1 cellular context compared by ENCODE assay signal in the genomic region with DNA sequence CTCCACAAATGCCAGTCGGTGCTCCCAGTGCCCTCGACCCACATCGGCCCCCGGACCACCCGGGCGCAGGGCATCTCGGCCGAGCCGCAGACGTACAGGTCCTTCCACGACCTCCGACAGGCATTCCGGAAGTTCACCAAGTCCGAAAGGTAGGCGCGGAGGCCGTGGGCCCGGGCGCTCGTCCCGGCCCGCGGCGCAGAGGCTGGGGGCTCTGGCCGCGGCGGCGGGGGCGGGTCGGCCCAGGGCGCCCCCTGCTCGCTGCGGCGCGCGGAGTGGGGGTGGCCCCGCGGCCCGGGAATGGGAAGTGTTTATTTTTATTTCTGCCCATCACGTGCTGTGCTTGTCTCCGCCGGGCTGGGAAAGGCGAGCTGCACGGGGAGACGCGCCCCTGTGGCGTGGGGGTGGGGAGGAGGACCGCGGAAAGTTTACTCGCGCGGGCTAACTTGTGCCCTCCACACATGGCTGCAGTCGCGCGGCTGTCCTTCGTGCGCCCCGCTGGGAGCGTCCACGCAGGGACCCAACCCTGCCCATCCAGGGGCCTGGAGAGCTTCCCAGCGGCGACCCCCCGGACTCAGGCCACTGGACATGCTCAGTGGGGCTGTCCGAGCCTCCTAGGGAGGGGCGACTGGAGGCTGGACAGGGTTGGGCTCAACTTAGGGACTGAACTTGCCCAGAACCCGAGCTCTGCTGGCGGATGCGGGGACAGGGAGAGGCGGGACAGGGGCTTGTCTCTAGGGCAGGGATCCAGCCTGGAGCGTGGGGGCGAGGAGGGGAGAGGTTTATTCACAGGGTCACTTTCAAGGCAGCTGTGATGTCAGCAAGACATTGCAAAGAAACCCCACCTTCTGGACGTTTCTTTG.
TF ChIP-seq lines count a peak whose summit lies in the region.

No MANE protein-coding gene starts in this region.

TF ChIP-seq in HEK293, 187 proteins besides CTCF, POLR2A, EP300 and RAD21 (continued from another document and continues in another):
- TF ChIP-seq ZFP41 (tag by site-specific recombination; IDR thresholded peaks at IDR 0.05; ENCODE audit: borderline replicate concordance), result no peak
- TF ChIP-seq ZNF433 (tag by site-specific recombination; IDR thresholded peaks at IDR 0.05; ENCODE audit: low read depth), result no peak
- peak; percentile 78 for TF ChIP-seq ZNF423 (tag by site-specific recombination; IDR thresholded peaks at IDR 0.05)
- no peak for TF ChIP-seq PRDM1 (tag by site-specific recombination; IDR thresholded peaks at IDR 0.05)
- TF ChIP-seq ZSCAN23 (tag by site-specific recombination; IDR thresholded peaks at IDR 0.05), result no peak
- peak; percentile 77 for TF ChIP-seq SP3 (tag by site-specific recombination; IDR thresholded peaks at IDR 0.05)
- TF ChIP-seq ZNF624 (tag by site-specific recombination; IDR thresholded peaks at IDR 0.05), result no peak
- TF ChIP-seq ZNF548 (tag by site-specific recombination; IDR thresholded peaks at IDR 0.05), result no peak
- TF ChIP-seq ZNF184 (tag by site-specific recombination; IDR thresholded peaks at IDR 0.05), result no peak
- TF ChIP-seq ZFP37 (tag by site-specific recombination; IDR thresholded peaks at IDR 0.05), result peak; percentile 42; the same call in 1 of the 2 replicates
- TF ChIP-seq ZSCAN30 (tag by site-specific recombination; IDR thresholded peaks at IDR 0.05), result 0 out of 2 replicates have a peak, but pooled peaks have one; percentile 60
- no peak for TF ChIP-seq ZSCAN16 (tag by site-specific recombination; IDR thresholded peaks at IDR 0.05)
- TF ChIP-seq ZNF513 (tag by site-specific recombination; IDR thresholded peaks at IDR 0.05), result no peak
- TF ChIP-seq ZNF785 (tag by site-specific recombination; IDR thresholded peaks at IDR 0.05), result no peak
- TF ChIP-seq, protein P1, sequence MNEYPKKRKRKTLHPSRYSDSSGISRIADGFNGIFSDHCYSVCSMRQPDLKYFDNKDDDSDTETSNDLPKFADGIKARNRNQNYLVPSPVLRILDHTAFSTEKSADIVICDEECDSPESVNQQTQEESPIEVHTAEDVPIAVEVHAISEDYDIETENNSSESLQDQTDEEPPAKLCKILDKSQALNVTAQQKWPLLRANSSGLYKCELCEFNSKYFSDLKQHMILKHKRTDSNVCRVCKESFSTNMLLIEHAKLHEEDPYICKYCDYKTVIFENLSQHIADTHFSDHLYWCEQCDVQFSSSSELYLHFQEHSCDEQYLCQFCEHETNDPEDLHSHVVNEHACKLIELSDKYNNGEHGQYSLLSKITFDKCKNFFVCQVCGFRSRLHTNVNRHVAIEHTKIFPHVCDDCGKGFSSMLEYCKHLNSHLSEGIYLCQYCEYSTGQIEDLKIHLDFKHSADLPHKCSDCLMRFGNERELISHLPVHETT (tag by site-specific recombination; IDR thresholded peaks at IDR 0.05), result no peak
- no peak for TF ChIP-seq ZNF488 (tag by site-specific recombination; IDR thresholded peaks at IDR 0.05)
- TF ChIP-seq ZBTB49 (tag by site-specific recombination; IDR thresholded peaks at IDR 0.05; ENCODE audit: low read depth), result no peak
- peak; percentile 96 for TF ChIP-seq PRDM10 (tag by site-specific recombination; IDR thresholded peaks at IDR 0.05)
- no peak for TF ChIP-seq ZNF777 (tag by site-specific recombination; IDR thresholded peaks at IDR 0.05; ENCODE audit: borderline replicate concordance)
- TF ChIP-seq GLI4 (tag by site-specific recombination; IDR thresholded peaks at IDR 0.05), result no peak
- TF ChIP-seq, protein P2, sequence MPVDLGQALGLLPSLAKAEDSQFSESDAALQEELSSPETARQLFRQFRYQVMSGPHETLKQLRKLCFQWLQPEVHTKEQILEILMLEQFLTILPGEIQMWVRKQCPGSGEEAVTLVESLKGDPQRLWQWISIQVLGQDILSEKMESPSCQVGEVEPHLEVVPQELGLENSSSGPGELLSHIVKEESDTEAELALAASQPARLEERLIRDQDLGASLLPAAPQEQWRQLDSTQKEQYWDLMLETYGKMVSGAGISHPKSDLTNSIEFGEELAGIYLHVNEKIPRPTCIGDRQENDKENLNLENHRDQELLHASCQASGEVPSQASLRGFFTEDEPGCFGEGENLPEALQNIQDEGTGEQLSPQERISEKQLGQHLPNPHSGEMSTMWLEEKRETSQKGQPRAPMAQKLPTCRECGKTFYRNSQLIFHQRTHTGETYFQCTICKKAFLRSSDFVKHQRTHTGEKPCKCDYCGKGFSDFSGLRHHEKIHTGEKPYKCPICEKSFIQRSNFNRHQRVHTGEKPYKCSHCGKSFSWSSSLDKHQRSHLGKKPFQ (tag by site-specific recombination; IDR thresholded peaks at IDR 0.05), result no peak
- TF ChIP-seq IKZF3 (tag by site-specific recombination; IDR thresholded peaks at IDR 0.05), result no peak; the same call in 1 of the 2 replicates
- TF ChIP-seq SP7 (tag by site-specific recombination; IDR thresholded peaks at IDR 0.05), result peak; percentile 42
- TF ChIP-seq REST (tag by site-specific recombination; IDR thresholded peaks at IDR 0.05), result peak; percentile 26; the same call in 1 of the 2 replicates
- TF ChIP-seq BCL11A (tag by site-specific recombination; IDR thresholded peaks at IDR 0.05; ENCODE audit: low read depth), result no peak
- TF ChIP-seq, protein P3, sequence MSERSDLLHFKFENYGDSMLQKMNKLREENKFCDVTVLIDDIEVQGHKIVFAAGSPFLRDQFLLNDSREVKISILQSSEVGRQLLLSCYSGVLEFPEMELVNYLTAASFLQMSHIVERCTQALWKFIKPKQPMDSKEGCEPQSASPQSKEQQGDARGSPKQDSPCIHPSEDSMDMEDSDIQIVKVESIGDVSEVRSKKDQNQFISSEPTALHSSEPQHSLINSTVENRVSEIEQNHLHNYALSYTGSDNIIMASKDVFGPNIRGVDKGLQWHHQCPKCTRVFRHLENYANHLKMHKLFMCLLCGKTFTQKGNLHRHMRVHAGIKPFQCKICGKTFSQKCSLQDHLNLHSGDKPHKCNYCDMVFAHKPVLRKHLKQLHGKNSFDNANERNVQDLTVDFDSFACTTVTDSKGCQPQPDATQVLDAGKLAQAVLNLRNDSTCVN (tag by site-specific recombination; optimal IDR thresholded peaks at IDR 0.05), result peak; percentile 85
- peak; percentile 69 for TF ChIP-seq ZNF335 (tag by site-specific recombination; conservative IDR thresholded peaks at IDR 0.05)
- no peak for TF ChIP-seq ZNF664 (tag by site-specific recombination; IDR thresholded peaks at IDR 0.05)
- TF ChIP-seq ZNF660 (tag by site-specific recombination; IDR thresholded peaks at IDR 0.05), result no peak
- TF ChIP-seq ZNF560 (tag by site-specific recombination; IDR thresholded peaks at IDR 0.05; ENCODE audit: borderline replicate concordance), result no peak
- no peak for TF ChIP-seq ZBTB6 (tag by site-specific recombination; IDR thresholded peaks at IDR 0.05)
- TF ChIP-seq ZNF175 (tag by site-specific recombination; IDR thresholded peaks at IDR 0.05), result no peak
- no peak for TF ChIP-seq YY1 (tag by site-specific recombination; IDR thresholded peaks at IDR 0.05)
- TF ChIP-seq ZBTB7A (tag by site-specific recombination; IDR thresholded peaks at IDR 0.05; ENCODE audit: low read depth), result no peak
- TF ChIP-seq KLF1 (tag by site-specific recombination; IDR thresholded peaks at IDR 0.05), result no peak
- TF ChIP-seq MEIS1 (CRISPR knock-in tag; IDR thresholded peaks at IDR 0.05; ENCODE audit: borderline replicate concordance), result no peak
- peak; percentile 58 for TF ChIP-seq KLF9 (tag by site-specific recombination; IDR thresholded peaks at IDR 0.05; ENCODE audit: low read depth)
- TF ChIP-seq ZNF23 (tag by site-specific recombination; IDR thresholded peaks at IDR 0.05; ENCODE audit: borderline replicate concordance), result no peak
- TF ChIP-seq MZF1 (tag by site-specific recombination; IDR thresholded peaks at IDR 0.05; ENCODE audit: borderline replicate concordance), result no peak
